ENCODE assay signal across 1 cellular context in the genomic region with DNA sequence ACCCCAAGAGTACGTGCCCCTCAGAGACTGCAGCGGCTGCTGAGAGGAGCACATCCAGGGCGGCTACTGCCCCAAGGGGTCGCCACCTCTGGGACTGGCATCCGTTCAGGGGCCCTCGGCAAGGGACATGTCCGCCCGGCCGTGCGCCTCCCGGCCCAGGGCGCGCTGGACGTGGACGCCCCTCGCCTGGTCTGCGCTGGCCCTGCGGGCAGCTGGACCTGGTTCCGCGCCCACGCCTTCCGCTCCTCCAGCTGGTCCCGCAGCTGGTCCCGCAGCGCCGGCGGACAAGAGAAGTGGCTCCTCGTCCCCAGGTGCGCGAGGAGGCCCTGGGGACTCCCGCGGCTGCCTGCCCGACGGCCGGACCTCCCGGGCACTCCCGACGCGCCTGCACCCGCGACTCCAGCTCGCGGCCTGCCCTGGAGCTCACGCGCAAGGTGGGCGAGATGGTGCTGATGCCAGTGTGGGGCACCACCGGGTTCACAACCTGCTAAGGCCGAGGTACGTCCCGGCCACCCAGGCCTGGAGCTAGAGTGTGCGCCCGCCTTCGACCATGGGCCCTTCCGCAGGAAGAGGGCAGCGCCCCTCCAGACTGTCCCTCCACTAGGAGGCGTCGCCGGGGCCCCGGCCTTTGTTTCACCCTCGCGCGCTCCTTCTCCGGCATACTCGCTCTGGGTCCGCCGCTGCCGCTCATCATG.
TF ChIP-seq lines count a peak whose summit lies in the region.

No MANE protein-coding gene starts in this region.

TF ChIP-seq in HepG2, 621 proteins besides CTCF, POLR2A, EP300 and RAD21:
- TF ChIP-seq, protein P1, sequence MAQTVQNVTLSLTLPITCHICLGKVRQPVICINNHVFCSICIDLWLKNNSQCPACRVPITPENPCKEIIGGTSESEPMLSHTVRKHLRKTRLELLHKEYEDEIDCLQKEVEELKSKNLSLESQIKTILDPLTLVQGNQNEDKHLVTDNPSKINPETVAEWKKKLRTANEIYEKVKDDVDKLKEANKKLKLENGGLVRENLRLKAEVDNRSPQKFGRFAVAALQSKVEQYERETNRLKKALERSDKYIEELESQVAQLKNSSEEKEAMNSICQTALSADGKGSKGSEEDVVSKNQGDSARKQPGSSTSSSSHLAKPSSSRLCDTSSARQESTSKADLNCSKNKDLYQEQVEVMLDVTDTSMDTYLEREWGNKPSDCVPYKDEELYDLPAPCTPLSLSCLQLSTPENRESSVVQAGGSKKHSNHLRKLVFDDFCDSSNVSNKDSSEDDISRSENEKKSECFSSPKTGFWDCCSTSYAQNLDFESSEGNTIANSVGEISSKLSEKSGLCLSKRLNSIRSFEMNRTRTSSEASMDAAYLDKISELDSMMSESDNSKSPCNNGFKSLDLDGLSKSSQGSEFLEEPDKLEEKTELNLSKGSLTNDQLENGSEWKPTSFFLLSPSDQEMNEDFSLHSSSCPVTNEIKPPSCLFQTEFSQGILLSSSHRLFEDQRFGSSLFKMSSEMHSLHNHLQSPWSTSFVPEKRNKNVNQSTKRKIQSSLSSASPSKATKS (CRISPR knock-in tag; IDR thresholded peaks at IDR 0.05): no peak
- TF ChIP-seq HNRNPL (IDR thresholded peaks at IDR 0.05; ENCODE audit: low read depth, low read length): 0 out of 2 replicates have a peak, but pooled peaks have one; percentile 53
- TF ChIP-seq, protein P2, sequence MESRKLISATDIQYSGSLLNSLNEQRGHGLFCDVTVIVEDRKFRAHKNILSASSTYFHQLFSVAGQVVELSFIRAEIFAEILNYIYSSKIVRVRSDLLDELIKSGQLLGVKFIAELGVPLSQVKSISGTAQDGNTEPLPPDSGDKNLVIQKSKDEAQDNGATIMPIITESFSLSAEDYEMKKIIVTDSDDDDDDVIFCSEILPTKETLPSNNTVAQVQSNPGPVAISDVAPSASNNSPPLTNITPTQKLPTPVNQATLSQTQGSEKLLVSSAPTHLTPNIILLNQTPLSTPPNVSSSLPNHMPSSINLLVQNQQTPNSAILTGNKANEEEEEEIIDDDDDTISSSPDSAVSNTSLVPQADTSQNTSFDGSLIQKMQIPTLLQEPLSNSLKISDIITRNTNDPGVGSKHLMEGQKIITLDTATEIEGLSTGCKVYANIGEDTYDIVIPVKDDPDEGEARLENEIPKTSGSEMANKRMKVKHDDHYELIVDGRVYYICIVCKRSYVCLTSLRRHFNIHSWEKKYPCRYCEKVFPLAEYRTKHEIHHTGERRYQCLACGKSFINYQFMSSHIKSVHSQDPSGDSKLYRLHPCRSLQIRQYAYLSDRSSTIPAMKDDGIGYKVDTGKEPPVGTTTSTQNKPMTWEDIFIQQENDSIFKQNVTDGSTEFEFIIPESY (CRISPR knock-in tag; IDR thresholded peaks at IDR 0.05): peak; percentile 52; the same call in 1 of the 2 replicates
- no peak for TF ChIP-seq ZNF703 (CRISPR knock-in tag; IDR thresholded peaks at IDR 0.05; ENCODE audit: borderline replicate concordance)
